Comparison of ENCODE assay signal across 18 cellular contexts in genomic region chr1:175268720-175269119, GRCh38.
A peak's percentile ranks its signal among the peaks of the same experiment; 100 is the strongest.
DNase-seq lines count a peak whose midpoint lies in the region; ATAC-seq, FAIRE-seq and TF ChIP-seq lines count a peak whose summit lies in the region.
"Had no signal": no experiment of that assay in that cellular context is flagged by ENCODE, and none has a peak within 500 bp of the region (broad histone marks: within the 10 kb centered on the region; RNA-seq: fewer than 3 reads in every experiment).

No MANE protein-coding gene starts in this region.

- no peaks in the 10 kb centered on the region for H3K4me1 Mint-ChIP-seq in stimulated activated naive CD8-positive, alpha-beta T cell treated with anti-CD3 and anti-CD28 coated beads, Interleukin-15, amount 100 ng/mL, for 72 hours

- TF ChIP-seq EP300 in esophagus muscularis mucosa (IDR thresholded peaks at IDR 0.05) = no peak

- no peak for FAIRE-seq in pancreas (lab: Jason Lieb, UNC)
- FAIRE-seq: GM18507 had no signal

- H3K27ac ChIP-seq in esophagus muscularis mucosa (replicated peaks in 1 of 4) (peak overlapping the region; percentile 40 to 64 (median 63)), pancreas (no peak overlapping the region)
- H3K27ac ChIP-seq: ascending aorta had no signal

- DNase-seq in stimulated activated naive CD8-positive, alpha-beta T cell treated with anti-CD3 and anti-CD28 coated beads, Interleukin-15, Interleukin-2, amounts not matched to agents 100 U/mL and 50 U/mL, for 24 hours = no peak
- no peak for DNase-seq in stimulated activated naive CD8-positive, alpha-beta T cell treated with anti-CD3 and anti-CD28 coated beads, Interleukin-15, amount 100 ng/mL, for 72 hours
- no peak for DNase-seq in esophagus muscularis mucosa (ENCODE audit: extremely low spot score)
- no peak for DNase-seq in pancreas
- DNase-seq in HEK293T (ENCODE audit: extremely low spot score) = no peak
- DNase-seq in NCI-H82 (lab: John Stamatoyannopoulos, UW) = no peak
- DNase-seq: activated CD4-positive, alpha-beta T cell treated with anti-CD3 and anti-CD28 coated beads, Interleukin-2, amount 50 U/mL, for 1 hour; Kasumi-1; NCI-H187; NCI-H524 treated with DMSO at 0.1 percent for 48 hours; RPMI8226; stimulated activated CD4-positive, alpha-beta T cell treated with anti-CD3 and anti-CD28 coated beads, Interleukin-4, amount 100 ng/mL, for 4 hours; stimulated activated naive CD4-positive, alpha-beta T cell; T-helper 2 cell had no signal

- H3K4me1 ChIP-seq in esophagus muscularis mucosa (peaks cover 0 to 19% (median 4%) of the 10 kb centered on the region in 4 donors), pancreas (no peaks in the 10 kb centered on the region)
- H3K4me1 ChIP-seq: ascending aorta had no signal

- no peak overlapping the region for H3K4me3 Mint-ChIP-seq in stimulated activated naive CD8-positive, alpha-beta T cell treated with anti-CD3 and anti-CD28 coated beads, Interleukin-15, amount 100 ng/mL, for 72 hours

- CTCF ChIA-PET in HEK293T (lab: Yijun Ruan, JAX) = no interaction called here

- TF ChIP-seq CTCF in esophagus muscularis mucosa (IDR thresholded peaks at IDR 0.05) (no peak), pancreas (IDR thresholded peaks at IDR 0.05) (no peak)

- H3K36me3 ChIP-seq in esophagus muscularis mucosa (no peaks in the 10 kb centered on the region), pancreas (no peaks in the 10 kb centered on the region)
- H3K36me3 ChIP-seq: ascending aorta had no signal

- no peak for TF ChIP-seq POLR2A in esophagus muscularis mucosa (IDR thresholded peaks at IDR 0.05; ENCODE audit: low read depth)

- peak; percentile 32 for ATAC-seq in stimulated activated naive CD8-positive, alpha-beta T cell treated with anti-CD3 and anti-CD28 coated beads, Interleukin-15, Interleukin-2, amounts not matched to agents 100 U/mL and 50 U/mL, for 24 hours
- ATAC-seq in stimulated activated naive CD8-positive, alpha-beta T cell treated with anti-CD3 and anti-CD28 coated beads, Interleukin-15, amount 100 ng/mL, for 72 hours = no peak
- ATAC-seq in pancreas = peak in 3 of 4 donors; percentile 15 to 57 (median 44)
- no peak for ATAC-seq in HG03521 (IDR thresholded peaks at IDR 0.05; ENCODE audit: unreplicated experiment)
- no peak for ATAC-seq in HG02884 (IDR thresholded peaks at IDR 0.05; ENCODE audit: unreplicated experiment)

- H3K27me3 ChIP-seq in esophagus muscularis mucosa = no peaks in the 10 kb centered on the region
- H3K27me3 ChIP-seq in pancreas = no peaks in the 10 kb centered on the region
- H3K27me3 ChIP-seq: ascending aorta had no signal

- no peaks in the 10 kb centered on the region for H3K27me3 Mint-ChIP-seq in stimulated activated naive CD8-positive, alpha-beta T cell treated with anti-CD3 and anti-CD28 coated beads, Interleukin-15, amount 100 ng/mL, for 72 hours

- H3K4me3 ChIP-seq in esophagus muscularis mucosa (no peak overlapping the region), pancreas (no peak overlapping the region)
- H3K4me3 ChIP-seq: ascending aorta had no signal

- peaks cover 10 to 21% of the 10 kb centered on the region in 2 donors for H3K9me3 Mint-ChIP-seq in stimulated activated naive CD8-positive, alpha-beta T cell treated with anti-CD3 and anti-CD28 coated beads, Interleukin-15, amount 100 ng/mL, for 72 hours

- H3K27ac Mint-ChIP-seq in stimulated activated naive CD8-positive, alpha-beta T cell treated with anti-CD3 and anti-CD28 coated beads, Interleukin-15, amount 100 ng/mL, for 72 hours = peak overlapping the region in 1 of 2 donors; percentile 5

- POLR2A ChIA-PET in HEK293T (lab: Yijun Ruan, JAX) = no interaction called here

- peaks cover 0 to 5% (median 0%) of the 10 kb centered on the region in 4 donors for H3K9me3 ChIP-seq in esophagus muscularis mucosa
- no peaks in the 10 kb centered on the region for H3K9me3 ChIP-seq in pancreas

- intact Hi-C loops in esophagus muscularis mucosa (cut with DNase I) (no loop called here), pancreas (cut with DNase I) (no loop called here)

TF ChIP-seq in HEK293T, 16 proteins besides CTCF, POLR2A, EP300 and RAD21:
- TF ChIP-seq NFRKB (IDR thresholded peaks at IDR 0.05) = no peak
- no peak for TF ChIP-seq FOXM1 (IDR thresholded peaks at IDR 0.05; ENCODE audit: borderline replicate concordance)
- no peak for TF ChIP-seq HDGF (IDR thresholded peaks at IDR 0.05; ENCODE audit: borderline replicate concordance)
- no peak for TF ChIP-seq SP1 (IDR thresholded peaks at IDR 0.05)
- no peak for TF ChIP-seq CTBP1 (IDR thresholded peaks at IDR 0.05; ENCODE audit: borderline replicate concordance)
- no peak for TF ChIP-seq FOXA1 (IDR thresholded peaks at IDR 0.05)
- TF ChIP-seq SUZ12 (IDR thresholded peaks at IDR 0.05) = no peak
- no peak for TF ChIP-seq ARNT (IDR thresholded peaks at IDR 0.05)
- TF ChIP-seq, protein P1, sequence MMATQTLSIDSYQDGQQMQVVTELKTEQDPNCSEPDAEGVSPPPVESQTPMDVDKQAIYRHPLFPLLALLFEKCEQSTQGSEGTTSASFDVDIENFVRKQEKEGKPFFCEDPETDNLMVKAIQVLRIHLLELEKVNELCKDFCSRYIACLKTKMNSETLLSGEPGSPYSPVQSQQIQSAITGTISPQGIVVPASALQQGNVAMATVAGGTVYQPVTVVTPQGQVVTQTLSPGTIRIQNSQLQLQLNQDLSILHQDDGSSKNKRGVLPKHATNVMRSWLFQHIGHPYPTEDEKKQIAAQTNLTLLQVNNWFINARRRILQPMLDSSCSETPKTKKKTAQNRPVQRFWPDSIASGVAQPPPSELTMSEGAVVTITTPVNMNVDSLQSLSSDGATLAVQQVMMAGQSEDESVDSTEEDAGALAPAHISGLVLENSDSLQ (IDR thresholded peaks at IDR 0.05) = no peak
- TF ChIP-seq ZNF384 (IDR thresholded peaks at IDR 0.05) = no peak
- TF ChIP-seq FOXK2 (IDR thresholded peaks at IDR 0.05) = no peak
- no peak for TF ChIP-seq L3MBTL2 (conservative IDR thresholded peaks at IDR 0.05)
- TF ChIP-seq LEF1 (IDR thresholded peaks at IDR 0.05; ENCODE audit: borderline replicate concordance) = no peak

Comparison
In these comparisons a context has a peak if more than half of its experiments do, and no peak if none do; other contexts are left out.
1. ATAC-seq: peak in stimulated activated naive CD8-positive, alpha-beta T cell treated with anti-CD3 and anti-CD28 coated beads, Interleukin-15, Interleukin-2, amounts not matched to agents 100 U/mL and 50 U/mL, for 24 hours (single experiment) and pancreas (3 of 4); none in stimulated activated naive CD8-positive, alpha-beta T cell treated with anti-CD3 and anti-CD28 coated beads, Interleukin-15, amount 100 ng/mL, for 72 hours (single experiment), HG03521 (single experiment) and HG02884 (single experiment).
2. H3K27ac ChIP-seq: peak in esophagus muscularis mucosa (4 of 4); none in pancreas (0 of 4).